Comparison of ENCODE assay signal across 12 cellular contexts in genomic region chr4:158870282-158871049, GRCh38.
DNase-seq lines count a peak whose midpoint lies in the region; ATAC-seq and TF ChIP-seq lines count a peak whose summit lies in the region.
"Had no signal": no experiment of that assay in that cellular context is flagged by ENCODE, and none has a peak within 500 bp of the region (broad histone marks: within the 10 kb centered on the region; RNA-seq: fewer than 3 reads in every experiment).

No MANE protein-coding gene starts in this region.

- TF ChIP-seq CTCF in coronary artery (IDR thresholded peaks at IDR 0.05) (no peak), nephron progenitor cell (IDR thresholded peaks at IDR 0.05) (no peak)

- no peak for ATAC-seq in GM21825 (IDR thresholded peaks at IDR 0.05; ENCODE audit: unreplicated experiment)
- ATAC-seq: CD8-positive, alpha-beta T cell had no signal

- peaks cover 30% of the 10 kb centered on the region for H3K4me1 Mint-ChIP-seq in nephron progenitor cell
- H3K4me1 Mint-ChIP-seq: activated naive CD8-positive, alpha-beta T cell treated with anti-CD3 and anti-CD28 coated beads for 36 hours had no signal

- 0 out of 2 replicates have a peak, but pooled peaks cover 3% of the 10 kb centered on the region for H3K4me1 ChIP-seq in SJCRH30
- H3K4me1 ChIP-seq: colonic mucosa had no signal

- DNase-seq in DMS 273 treated with DMSO at 0.1 percent for 48 hours (lab: John Stamatoyannopoulos, UW), result peak; percentile 19
- DNase-seq in NAMALWA (ENCODE audit: low spot score), result peak; percentile 87
- no peak for DNase-seq in coronary artery (ENCODE audit: low spot score)
- peak; percentile 30 for DNase-seq in nephron progenitor cell
- no peak for DNase-seq in SJCRH30
- no peak for DNase-seq in globus pallidus (ENCODE audit: low spot score)
- no peak for DNase-seq in mucosa of gallbladder (ENCODE audit: low spot score)
- DNase-seq: activated naive CD8-positive, alpha-beta T cell treated with anti-CD3 and anti-CD28 coated beads for 36 hours; CD8-positive, alpha-beta T cell; colonic mucosa; sigmoid colon had no signal

- H3K9me3 ChIP-seq in SJCRH30 (replicated peaks), result no peaks in the 10 kb centered on the region
- H3K9me3 ChIP-seq: colonic mucosa, sigmoid colon had no signal

- H3K4me3 Mint-ChIP-seq in nephron progenitor cell, result no peak overlapping the region
- H3K4me3 Mint-ChIP-seq: activated naive CD8-positive, alpha-beta T cell treated with anti-CD3 and anti-CD28 coated beads for 36 hours; CD8-positive, alpha-beta T cell had no signal

- no peaks in the 10 kb centered on the region for H3K27me3 ChIP-seq in SJCRH30
- H3K27me3 ChIP-seq: colonic mucosa, sigmoid colon had no signal

- H3K27ac Mint-ChIP-seq in nephron progenitor cell, result peak overlapping the region; percentile 82
- H3K27ac Mint-ChIP-seq: activated naive CD8-positive, alpha-beta T cell treated with anti-CD3 and anti-CD28 coated beads for 36 hours; CD8-positive, alpha-beta T cell had no signal

- H3K36me3 ChIP-seq in SJCRH30, result no peaks in the 10 kb centered on the region

- H3K27me3 Mint-ChIP-seq in nephron progenitor cell (ENCODE audit: low read depth, poor library complexity), result peaks cover 4% of the 10 kb centered on the region
- H3K27me3 Mint-ChIP-seq: activated naive CD8-positive, alpha-beta T cell treated with anti-CD3 and anti-CD28 coated beads for 36 hours had no signal

- H3K27ac ChIP-seq in coronary artery (peak overlapping the region; percentile 6 to 80), SJCRH30 (no peak overlapping the region)
- H3K27ac ChIP-seq: colonic mucosa, sigmoid colon had no signal

- H3K36me3 Mint-ChIP-seq in nephron progenitor cell (ENCODE audit: low read depth), result peaks cover 12% of the 10 kb centered on the region

- H3K9me3 Mint-ChIP-seq in nephron progenitor cell, result no peaks in the 10 kb centered on the region
- H3K9me3 Mint-ChIP-seq: activated naive CD8-positive, alpha-beta T cell treated with anti-CD3 and anti-CD28 coated beads for 36 hours; CD8-positive, alpha-beta T cell had no signal

- H3K4me3 ChIP-seq in coronary artery, result no peak overlapping the region
- H3K4me3 ChIP-seq in SJCRH30, result no peak overlapping the region
- H3K4me3 ChIP-seq: colonic mucosa, sigmoid colon had no signal

Comparison
In these comparisons a context has a peak if more than half of its experiments do, and no peak if none do; other contexts are left out.
1. DNase-seq: peak in DMS 273 treated with DMSO at 0.1 percent for 48 hours (single experiment), NAMALWA (single experiment) and nephron progenitor cell (single experiment); none in coronary artery (single experiment), SJCRH30 (0 of 2), globus pallidus (single experiment) and mucosa of gallbladder (single experiment).